In genomic region chr16:11188801-11189740, GRCh38 we compare ENCODE assay signal across 1 cellular context.
TF ChIP-seq lines count a peak whose summit lies in the region.

No MANE protein-coding gene starts in this region.

TF ChIP-seq in IMR-90, 13 proteins besides CTCF, POLR2A, EP300 and RAD21 (continued from another document):
- no peak for TF ChIP-seq USF2 (IDR thresholded peaks at IDR 0.05; ENCODE audit: low read depth, low read length)
- TF ChIP-seq ELK1 (IDR thresholded peaks at IDR 0.05; ENCODE audit: borderline replicate concordance, low read depth, low read length), result no peak
- no peak for TF ChIP-seq MXI1 (IDR thresholded peaks at IDR 0.05; ENCODE audit: borderline replicate concordance, low read depth, low read length)
- no peak for TF ChIP-seq FOS (IDR thresholded peaks at IDR 0.05; ENCODE audit: low read depth, low read length)
- no peak for TF ChIP-seq MAFK (IDR thresholded peaks at IDR 0.05; ENCODE audit: low read depth, low read length)
- TF ChIP-seq SMC3 (IDR thresholded peaks at IDR 0.05; ENCODE audit: low read depth, low read length), result no peak
- TF ChIP-seq CEBPB (IDR thresholded peaks at IDR 0.05; ENCODE audit: low read depth, low read length), result no peak
- TF ChIP-seq RFX5 (IDR thresholded peaks at IDR 0.05; ENCODE audit: low read depth, low read length), result no peak
- TF ChIP-seq CHD1 (IDR thresholded peaks at IDR 0.05; ENCODE audit: low read depth, low read length), result no peak
- TF ChIP-seq RCOR1 (IDR thresholded peaks at IDR 0.05; ENCODE audit: insufficient replicate concordance, low read length), result no peak
- no peak for TF ChIP-seq BHLHE40 (IDR thresholded peaks at IDR 0.05; ENCODE audit: low read depth, low read length)
TF ChIP-seq in IMR-90: peak in this region for 0.
